Comparison of ENCODE assay signal across 16 cellular contexts in the genomic region with DNA sequence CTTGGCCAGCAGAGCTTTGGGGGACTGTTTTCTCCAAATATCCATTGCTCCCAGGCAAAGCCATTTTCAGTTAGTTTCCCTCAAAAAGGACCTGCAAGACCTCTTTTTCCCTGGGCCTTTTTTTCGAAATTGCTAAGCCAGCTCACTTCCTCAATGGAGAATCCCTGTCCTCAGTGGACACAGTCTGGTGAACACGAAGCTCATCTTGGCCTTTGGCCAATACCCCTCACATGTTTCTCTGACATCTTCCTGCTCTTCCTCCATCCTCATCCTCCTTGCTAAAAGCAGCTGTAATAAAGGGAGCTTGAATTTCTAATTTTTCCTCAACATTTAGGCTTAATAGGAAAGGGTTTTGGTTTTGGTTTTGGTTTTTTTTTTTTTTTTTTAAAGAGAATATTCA.
"Had no signal": no experiment of that assay in that cellular context is flagged by ENCODE, and none has a peak within 500 bp of the region (broad histone marks: within the 10 kb centered on the region; RNA-seq: fewer than 3 reads in every experiment).

No MANE protein-coding gene starts in this region.

- H3K36me3 Mint-ChIP-seq: activated CD8-positive, alpha-beta memory T cell treated with anti-CD3 and anti-CD28 coated beads, Interleukin-2, amount 10 ng/mL, durations not matched to agents 7 days and 5 days; activated naive CD8-positive, alpha-beta T cell; immature natural killer cell; naive thymus-derived CD4-positive, alpha-beta T cell had no signal

- H3K4me1 ChIP-seq: right lobe of liver, vagina had no signal

- H3K27me3 Mint-ChIP-seq: activated B cell treated with CpG ODN at 0.5 μM for 24 hours; activated CD4-positive, alpha-beta memory T cell treated with anti-CD3 and anti-CD28 coated beads, Interleukin-2, amount 10 ng/mL, durations not matched to agents 7 days and 5 days; activated naive CD8-positive, alpha-beta T cell; naive thymus-derived CD4-positive, alpha-beta T cell; stimulated activated naive CD8-positive, alpha-beta T cell treated with anti-CD3 and anti-CD28 coated beads, Interleukin-15, amount 100 ng/mL, for 72 hours had no signal

- H3K9me3 ChIP-seq: ovary, right lobe of liver, vagina had no signal

- H3K27ac Mint-ChIP-seq: activated B cell treated with CpG ODN at 0.5 μM for 24 hours; activated CD4-positive, alpha-beta memory T cell treated with anti-CD3 and anti-CD28 coated beads, Interleukin-2, amount 10 ng/mL, durations not matched to agents 7 days and 5 days; activated CD8-positive, alpha-beta memory T cell treated with anti-CD3 and anti-CD28 coated beads, Interleukin-2, amount 10 ng/mL, durations not matched to agents 7 days and 5 days; activated naive CD8-positive, alpha-beta T cell; immature natural killer cell; naive thymus-derived CD4-positive, alpha-beta T cell; stimulated activated naive CD8-positive, alpha-beta T cell treated with anti-CD3 and anti-CD28 coated beads, Interleukin-15, amount 100 ng/mL, for 72 hours had no signal

- H3K9me3 Mint-ChIP-seq: activated B cell treated with CpG ODN at 0.5 μM for 24 hours; activated CD4-positive, alpha-beta memory T cell treated with anti-CD3 and anti-CD28 coated beads, Interleukin-2, amount 10 ng/mL, durations not matched to agents 7 days and 5 days; immature natural killer cell; stimulated activated naive CD8-positive, alpha-beta T cell treated with anti-CD3 and anti-CD28 coated beads, Interleukin-15, amount 100 ng/mL, for 72 hours had no signal

- H3K4me1 Mint-ChIP-seq: activated B cell treated with CpG ODN at 0.5 μM for 24 hours; activated CD4-positive, alpha-beta memory T cell treated with anti-CD3 and anti-CD28 coated beads, Interleukin-2, amount 10 ng/mL, durations not matched to agents 7 days and 5 days; activated CD8-positive, alpha-beta memory T cell treated with anti-CD3 and anti-CD28 coated beads, Interleukin-2, amount 10 ng/mL, durations not matched to agents 7 days and 5 days; immature natural killer cell; naive thymus-derived CD4-positive, alpha-beta T cell; stimulated activated naive CD8-positive, alpha-beta T cell treated with anti-CD3 and anti-CD28 coated beads, Interleukin-15, amount 100 ng/mL, for 72 hours had no signal

- H3K36me3 ChIP-seq: ovary, right lobe of liver, vagina had no signal

- H3K4me3 ChIP-seq: ovary, right lobe of liver, smooth muscle cell, vagina had no signal

- DNase-seq: activated B cell treated with CpG ODN at 0.5 μM for 24 hours; activated CD4-positive, alpha-beta memory T cell treated with anti-CD3 and anti-CD28 coated beads, Interleukin-2, amount 10 ng/mL, durations not matched to agents 7 days and 5 days; activated CD4-positive, alpha-beta T cell treated with anti-CD3 and anti-CD28 coated beads for 4 hours; activated CD8-positive, alpha-beta memory T cell treated with anti-CD3 and anti-CD28 coated beads, Interleukin-2, amount 10 ng/mL, durations not matched to agents 7 days and 5 days; effector CD8-positive, alpha-beta T cell; immature natural killer cell; mesendoderm; naive thymus-derived CD4-positive, alpha-beta T cell; ovary; right lobe of liver; stimulated activated CD4-positive, alpha-beta T cell treated with anti-CD3 and anti-CD28 coated beads, Interleukin-4, amount 100 ng/mL, for 1 hour; stimulated activated naive CD8-positive, alpha-beta T cell treated with anti-CD3 and anti-CD28 coated beads, Interleukin-15, amount 100 ng/mL, for 72 hours; trophoblast cell had no signal

- H3K27ac ChIP-seq: ovary, right lobe of liver, vagina had no signal

- H3K27me3 ChIP-seq: ovary, right lobe of liver, vagina had no signal

- H3K4me3 Mint-ChIP-seq: activated B cell treated with CpG ODN at 0.5 μM for 24 hours; activated CD4-positive, alpha-beta memory T cell treated with anti-CD3 and anti-CD28 coated beads, Interleukin-2, amount 10 ng/mL, durations not matched to agents 7 days and 5 days; activated CD8-positive, alpha-beta memory T cell treated with anti-CD3 and anti-CD28 coated beads, Interleukin-2, amount 10 ng/mL, durations not matched to agents 7 days and 5 days; activated naive CD8-positive, alpha-beta T cell; immature natural killer cell; naive thymus-derived CD4-positive, alpha-beta T cell; stimulated activated naive CD8-positive, alpha-beta T cell treated with anti-CD3 and anti-CD28 coated beads, Interleukin-15, amount 100 ng/mL, for 72 hours had no signal
